ENCODE assay signal across 18 cellular contexts in the genomic region with DNA sequence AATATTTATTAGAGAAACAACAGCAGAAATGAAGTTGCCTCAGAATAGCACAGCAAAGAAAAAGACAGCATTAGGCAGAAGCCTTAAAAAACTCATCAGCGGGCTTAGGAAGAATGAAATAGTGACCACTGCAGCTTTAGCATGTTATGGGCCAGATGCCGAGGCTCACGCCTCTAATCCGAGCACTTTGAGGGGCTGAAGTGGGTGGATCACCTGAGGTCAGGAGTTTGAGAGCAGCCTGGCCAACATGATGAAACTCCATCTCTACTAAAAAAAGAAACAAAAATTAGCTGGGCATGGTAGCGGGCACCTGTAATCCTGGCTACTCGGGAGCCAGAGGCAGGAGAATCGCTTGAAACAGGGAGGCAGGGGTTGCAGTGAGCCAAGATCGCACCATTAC. TPM values are rescaled to one million over a fixed set of nuclear protein-coding genes. Genes with fewer than 3 reads are reported as not detected.
DNase-seq lines count a peak whose midpoint lies in the region; ATAC-seq and TF ChIP-seq lines count a peak whose summit lies in the region.
"Had no signal": no experiment of that assay in that cellular context is flagged by ENCODE, and none has a peak within 500 bp of the region (broad histone marks: within the 10 kb centered on the region; RNA-seq: fewer than 3 reads in every experiment).

No MANE protein-coding gene starts in this region.

- DNase-seq in osteocyte (ENCODE audit: extremely low spot score, unreplicated experiment) = no peak
- DNase-seq in hepatic stellate cell (ENCODE audit: low spot score) = no peak
- no peak for DNase-seq in activated gamma-delta T cell treated with Interleukin-2 at 50 U/mL for 16 hours
- no peak for DNase-seq in HuH-7 (ENCODE audit: low spot score)
- DNase-seq: AML-193; CD4-positive, alpha-beta T cell; HFFc6; Karpas-422; NCI-H1105 treated with DMSO at 0.1 percent for 48 hours; NCI-H187 treated with DMSO at 0.1 percent for 48 hours; NCI-H446 treated with DMSO at 0.1 percent for 48 hours; OCI-M1 had no signal

- H3K79me2 ChIP-seq in DOHH2 (ENCODE audit: control insufficient read depth, low read length) = peaks cover 6% of the 10 kb centered on the region

- peak overlapping the region; percentile 27 for H3K4me3 ChIP-seq in DOHH2 (ENCODE audit: low read length)
- H3K4me3 ChIP-seq: GM23338, SJSA1 had no signal

- peak overlapping the region; percentile 35 for H3K4me2 ChIP-seq in DOHH2 (ENCODE audit: low read length)
- H3K4me2 ChIP-seq: GM23338 had no signal

- no peak for ATAC-seq in GM18909 (IDR thresholded peaks at IDR 0.05; ENCODE audit: poor library complexity, unreplicated experiment)
- ATAC-seq: GM23338 had no signal

- H3K9me3 Mint-ChIP-seq in IgD-negative memory B cell = peaks cover 0 to 3% (median 0%) of the 10 kb centered on the region in 3 donors
- peaks cover 6% of the 10 kb centered on the region for H3K9me3 Mint-ChIP-seq in osteocyte (ENCODE audit: unreplicated experiment)
- H3K9me3 Mint-ChIP-seq: CD4-positive, alpha-beta T cell; GM23338; HFFc6 had no signal

- no peaks in the 10 kb centered on the region for H3F3A ChIP-seq in DOHH2 (ENCODE audit: control insufficient read depth, insufficient read depth)

- no peaks in the 10 kb centered on the region for H3K9me3 ChIP-seq in DOHH2 (ENCODE audit: control insufficient read depth, insufficient read depth, low read length)
- H3K9me3 ChIP-seq: SJSA1 had no signal

- peaks cover 19% of the 10 kb centered on the region for H3K4me1 ChIP-seq in DOHH2 (ENCODE audit: control insufficient read depth, low read length)

- H3K9me2 ChIP-seq in DOHH2 (replicated peaks; ENCODE audit: control insufficient read depth, low read length) = no peaks in the 10 kb centered on the region

- H3K27ac Mint-ChIP-seq in IgD-negative memory B cell (peak overlapping the region; percentile 55 to 89 (median 88)), osteocyte (ENCODE audit: unreplicated experiment) (peak overlapping the region; percentile 8)
- H3K27ac Mint-ChIP-seq: CD4-positive, alpha-beta T cell; GM23338; HFFc6 had no signal

- no peak for TF ChIP-seq CTCF in DOHH2 (IDR thresholded peaks at IDR 0.05; ENCODE audit: low read depth, low read length, poor library complexity, severe bottlenecking)
- TF ChIP-seq CTCF in VCaP (conservative IDR thresholded peaks at IDR 0.05) = no peak
- no peak for TF ChIP-seq CTCF in osteocyte (IDR thresholded peaks at IDR 0.05)

- no peaks in the 10 kb centered on the region for H3K27me3 ChIP-seq in DOHH2 (ENCODE audit: control insufficient read depth, low read length)
- H3K27me3 ChIP-seq: SJSA1 had no signal

- no peaks in the 10 kb centered on the region for H4K20me1 ChIP-seq in DOHH2 (ENCODE audit: control insufficient read depth, insufficient read depth, low read depth, low read length)

- H3K27ac ChIP-seq in DOHH2 (ENCODE audit: low read depth, low read length) (no peak overlapping the region), VCaP (peak overlapping the region; percentile 78; the same call in 1 of the 2 replicates)
- H3K27ac ChIP-seq: SJSA1 had no signal

- peaks cover 10% of the 10 kb centered on the region for H3K36me3 Mint-ChIP-seq in IgD-negative memory B cell
- H3K36me3 Mint-ChIP-seq in osteocyte (ENCODE audit: unreplicated experiment) = no peaks in the 10 kb centered on the region

- peaks cover 34 to 55% (median 47%) of the 10 kb centered on the region in 3 donors for H3K4me1 Mint-ChIP-seq in IgD-negative memory B cell
- peaks cover 16% of the 10 kb centered on the region for H3K4me1 Mint-ChIP-seq in osteocyte (ENCODE audit: unreplicated experiment)
- H3K4me1 Mint-ChIP-seq: GM23338 had no signal

- H3K4me3 Mint-ChIP-seq in IgD-negative memory B cell (peak overlapping the region; percentile 61 to 88 (median 79)), osteocyte (ENCODE audit: unreplicated experiment) (no peak overlapping the region)
- H3K4me3 Mint-ChIP-seq: CD4-positive, alpha-beta T cell; GM23338; HFFc6 had no signal

- no peaks in the 10 kb centered on the region for H3K36me3 ChIP-seq in DOHH2 (ENCODE audit: control insufficient read depth, low read length)
- H3K36me3 ChIP-seq: SJSA1 had no signal

- no peaks in the 10 kb centered on the region for H3K27me3 Mint-ChIP-seq in IgD-negative memory B cell
- H3K27me3 Mint-ChIP-seq in osteocyte (ENCODE audit: unreplicated experiment) = no peaks in the 10 kb centered on the region
- H3K27me3 Mint-ChIP-seq: CD4-positive, alpha-beta T cell had no signal

RNA-seq across cellular contexts. Expression of a gene that starts 32.4 kb away (rescaled TPM):
- polyA plus RNA-seq in IgD-negative memory B cell = 23.0 TPM
- total RNA-seq in osteocyte = 3.1 and 3.5 TPM in 2 replicates
